ENCODE assay signal across 12 cellular contexts in the genomic region with DNA sequence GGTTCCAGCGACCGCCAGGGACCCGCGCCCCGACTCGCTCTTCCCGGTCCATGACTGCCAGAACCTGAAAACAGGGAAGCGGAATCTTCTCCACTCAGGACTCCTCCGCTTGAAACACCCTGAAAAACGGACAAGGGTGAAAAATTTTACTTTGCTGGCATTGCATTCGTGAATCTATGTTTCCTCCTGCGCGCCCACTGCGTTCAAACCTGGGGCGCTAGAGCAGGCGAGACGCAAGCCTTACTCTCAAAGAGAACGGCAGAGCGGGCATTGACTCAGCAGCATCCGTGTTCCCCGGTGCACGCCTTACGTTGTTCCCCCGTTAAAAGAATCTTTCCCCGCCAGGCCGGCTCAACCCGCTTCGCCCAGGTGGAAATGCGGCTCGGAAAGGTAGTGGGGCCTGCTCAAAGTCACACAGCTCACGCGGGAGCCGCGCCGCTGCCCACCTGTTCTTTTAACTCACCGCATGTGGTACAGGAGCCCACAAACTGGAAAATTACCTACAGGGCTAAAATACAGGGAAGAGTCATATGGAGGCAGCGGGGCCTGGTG. TPM values are rescaled to one million over a fixed set of nuclear protein-coding genes. Genes with fewer than 3 reads are reported as not detected.
DNase-seq lines count a peak whose midpoint lies in the region; ATAC-seq and FAIRE-seq lines count a peak whose summit lies in the region.
"Had no signal": no experiment of that assay in that cellular context is flagged by ENCODE, and none has a peak within 500 bp of the region (broad histone marks: within the 10 kb centered on the region; RNA-seq: fewer than 3 reads in every experiment).

No MANE protein-coding gene starts in this region.

- no peak for ATAC-seq in stimulated activated naive B cell treated with anti-CD40 and anti-IgM and Interleukin-4, amounts not matched to agents 10 μg/mL and 1 μg/mL and 100 μg/mL, for 72 hours (replicated peaks)
- no peak for ATAC-seq in HG03442 (IDR thresholded peaks at IDR 0.05; ENCODE audit: unreplicated experiment)

- H3K4me3 ChIP-seq in SK-N-MC (peak overlapping the region; percentile 86), iPS DF 6.9 (ENCODE audit: low read length) (peak overlapping the region; percentile 1; the same call in 1 of the 2 replicates)

- H3K36me3 ChIP-seq in SK-N-MC (ENCODE audit: insufficient read depth, low read length) (no peaks in the 10 kb centered on the region), iPS DF 6.9 (ENCODE audit: control insufficient read depth, insufficient read depth, low read length) (no peaks in the 10 kb centered on the region)
- H3K36me3 ChIP-seq: sigmoid colon had no signal

- H3K9me3 Mint-ChIP-seq in activated CD4-positive, alpha-beta T cell treated with anti-CD3 and anti-CD28 coated beads, Interleukin-2, amount 10 ng/mL, durations not matched to agents 24 days and 14 days, result no peaks in the 10 kb centered on the region
- no peaks in the 10 kb centered on the region for H3K9me3 Mint-ChIP-seq in stimulated activated naive B cell treated with anti-CD40 and anti-IgM and Interleukin-4, amounts not matched to agents 10 μg/mL and 1 μg/mL and 100 μg/mL, for 72 hours
- H3K9me3 Mint-ChIP-seq: activated B cell treated with CpG ODN at 0.5 μM for 24 hours had no signal

- FAIRE-seq in GM19239 (lab: Jason Lieb, UNC), result no peak
- FAIRE-seq in frontal cortex (lab: Jason Lieb, UNC), result no peak
- FAIRE-seq: bronchial epithelial cell had no signal

- peaks cover 79% of the 10 kb centered on the region for H3K27me3 Mint-ChIP-seq in activated CD4-positive, alpha-beta T cell treated with anti-CD3 and anti-CD28 coated beads, Interleukin-2, amount 10 ng/mL, durations not matched to agents 24 days and 14 days
- H3K27me3 Mint-ChIP-seq in stimulated activated naive B cell treated with anti-CD40 and anti-IgM and Interleukin-4, amounts not matched to agents 10 μg/mL and 1 μg/mL and 100 μg/mL, for 72 hours, result peaks cover 45 to 64% of the 10 kb centered on the region in 2 donors

- intact Hi-C loops in activated CD4-positive, alpha-beta T cell treated with anti-CD3 and anti-CD28 coated beads, Interleukin-2, amount 10 ng/mL, durations not matched to agents 24 days and 14 days (cut with micrococcal nuclease), result loop anchor here (2.0 kb wide), 1 partner anchor 494 kb away; no protein-coding TSS in a partner anchor

- no peaks in the 10 kb centered on the region for H3K36me3 Mint-ChIP-seq in activated CD4-positive, alpha-beta T cell treated with anti-CD3 and anti-CD28 coated beads, Interleukin-2, amount 10 ng/mL, durations not matched to agents 24 days and 14 days (ENCODE audit: low read depth)
- no peaks in the 10 kb centered on the region for H3K36me3 Mint-ChIP-seq in stimulated activated naive B cell treated with anti-CD40 and anti-IgM and Interleukin-4, amounts not matched to agents 10 μg/mL and 1 μg/mL and 100 μg/mL, for 72 hours

- peak overlapping the region; percentile 68 for H3K4me3 Mint-ChIP-seq in activated CD4-positive, alpha-beta T cell treated with anti-CD3 and anti-CD28 coated beads, Interleukin-2, amount 10 ng/mL, durations not matched to agents 24 days and 14 days
- H3K4me3 Mint-ChIP-seq in stimulated activated naive B cell treated with anti-CD40 and anti-IgM and Interleukin-4, amounts not matched to agents 10 μg/mL and 1 μg/mL and 100 μg/mL, for 72 hours, result peak overlapping the region; percentile 21 to 39
- H3K4me3 Mint-ChIP-seq: activated B cell treated with CpG ODN at 0.5 μM for 24 hours had no signal

- H3K4me1 ChIP-seq in iPS DF 6.9 (ENCODE audit: control insufficient read depth, insufficient read depth, low read length), result no peaks in the 10 kb centered on the region

- no peak overlapping the region for H3K27ac Mint-ChIP-seq in activated CD4-positive, alpha-beta T cell treated with anti-CD3 and anti-CD28 coated beads, Interleukin-2, amount 10 ng/mL, durations not matched to agents 24 days and 14 days
- peak overlapping the region; percentile 51 for H3K27ac Mint-ChIP-seq in stimulated activated naive B cell treated with anti-CD40 and anti-IgM and Interleukin-4, amounts not matched to agents 10 μg/mL and 1 μg/mL and 100 μg/mL, for 72 hours
- H3K27ac Mint-ChIP-seq: activated B cell treated with CpG ODN at 0.5 μM for 24 hours had no signal

- no CpG with 5 or more reads among the region's 37 CpGs for WGBS in iPS DF 6.9 (ENCODE audit: insufficient coverage, insufficient read length)

- no peak for DNase-seq in activated CD4-positive, alpha-beta T cell treated with anti-CD3 and anti-CD28 coated beads, Interleukin-2, amount 10 ng/mL, durations not matched to agents 24 days and 14 days
- DNase-seq in activated CD4-positive, alpha-beta T cell treated with anti-CD3 and anti-CD28 coated beads for 1 hour, result no peak
- DNase-seq in SK-N-MC (ENCODE audit: low read depth, low spot score), result no peak
- no peak for DNase-seq in iPS DF 6.9 (ENCODE audit: low read depth, low spot score)
- DNase-seq in stimulated activated naive B cell treated with anti-CD40 and anti-IgM and Interleukin-4, amounts not matched to agents 10 μg/mL and 1 μg/mL and 100 μg/mL, for 72 hours, result no peak
- no peak for DNase-seq in GM19239 (ENCODE audit: insufficient read length, low spot score)
- no peak for DNase-seq in frontal cortex (ENCODE audit: low spot score in 2 of 2)
- DNase-seq: GOT3, sigmoid colon had no signal

- H3K27ac ChIP-seq in SK-N-MC, result no peak overlapping the region
- no peak overlapping the region for H3K27ac ChIP-seq in iPS DF 6.9 (ENCODE audit: low read length)
- H3K27ac ChIP-seq: sigmoid colon had no signal

- H3K9ac ChIP-seq in SK-N-MC (ENCODE audit: insufficient read length), result peak overlapping the region; percentile 60

- peaks cover 5% of the 10 kb centered on the region for H3K4me1 Mint-ChIP-seq in activated CD4-positive, alpha-beta T cell treated with anti-CD3 and anti-CD28 coated beads, Interleukin-2, amount 10 ng/mL, durations not matched to agents 24 days and 14 days
- peaks cover 4 to 5% of the 10 kb centered on the region in 2 donors for H3K4me1 Mint-ChIP-seq in stimulated activated naive B cell treated with anti-CD40 and anti-IgM and Interleukin-4, amounts not matched to agents 10 μg/mL and 1 μg/mL and 100 μg/mL, for 72 hours

- H3K9me3 ChIP-seq in SK-N-MC (ENCODE audit: low read depth, low read length), result no peaks in the 10 kb centered on the region
- H3K9me3 ChIP-seq in iPS DF 6.9 (ENCODE audit: control insufficient read depth, insufficient read depth, low read length), result no peaks in the 10 kb centered on the region
- H3K9me3 ChIP-seq: sigmoid colon had no signal

- H3K27me3 ChIP-seq in iPS DF 6.9 (ENCODE audit: control insufficient read depth, insufficient read depth, low read length), result peaks cover 30% of the 10 kb centered on the region

RNA-seq across cellular contexts. Expression of a gene that starts 1.0 kb away (rescaled TPM):
- total RNA-seq in activated CD4-positive, alpha-beta T cell treated with anti-CD3 and anti-CD28 coated beads, Interleukin-2, amount 10 ng/mL, durations not matched to agents 24 days and 14 days, result 0.07 TPM in 1 of 2 replicates, not detected in the other
- total RNA-seq in frontal cortex, result 18.3 TPM
- total RNA-seq: activated B cell treated with CpG ODN at 0.5 μM for 24 hours, bronchial epithelial cell, sigmoid colon had no signal

RNA-seq across cellular contexts. Expression of a gene that starts 33.4 kb away (rescaled TPM):
- total RNA-seq in activated CD4-positive, alpha-beta T cell treated with anti-CD3 and anti-CD28 coated beads, Interleukin-2, amount 10 ng/mL, durations not matched to agents 24 days and 14 days, result 390 and 404 TPM in 2 replicates
- 79.5 TPM for total RNA-seq in frontal cortex

Comparison
In these comparisons a context has a peak if more than half of its experiments do, and no peak if none do; other contexts are left out.
1. RNA of a gene that starts 1.0 kb away (total RNA-seq): 18.3 TPM in frontal cortex (single experiment); 0.07 TPM in activated CD4-positive, alpha-beta T cell treated with anti-CD3 and anti-CD28 coated beads, Interleukin-2, amount 10 ng/mL, durations not matched to agents 24 days and 14 days; every median in the first group is over 10 times any median in the second.